ENCODE assay signal across 1 cellular context in the genomic region with DNA sequence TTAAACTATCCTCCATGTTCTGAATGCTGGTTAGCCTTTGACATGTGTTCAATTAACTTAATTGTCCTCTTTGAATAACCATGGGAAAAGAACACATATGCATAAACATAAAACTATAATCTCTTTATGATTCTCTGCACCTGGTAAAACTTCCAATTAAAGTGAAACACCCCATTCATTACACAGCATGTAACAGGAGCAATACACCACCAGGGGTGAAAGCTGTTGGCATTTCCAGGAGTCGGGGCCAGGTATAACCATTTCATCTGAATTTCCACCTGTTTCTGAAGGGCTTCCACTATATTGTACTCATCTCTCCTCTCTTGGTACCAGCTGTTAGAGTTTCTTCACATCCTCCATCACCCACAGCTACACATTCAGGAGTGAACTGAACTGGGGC.
TF ChIP-seq lines count a peak whose summit lies in the region.

No MANE protein-coding gene starts in this region.

TF ChIP-seq in GM23338, 12 proteins besides CTCF, POLR2A, EP300 and RAD21 (continued from another document):
- no peak for TF ChIP-seq ZNF114 (CRISPR knock-in tag; IDR thresholded peaks at IDR 0.05)
- no peak for TF ChIP-seq NANOG (IDR thresholded peaks at IDR 0.05; ENCODE audit: borderline replicate concordance)
- TF ChIP-seq, protein P1, sequence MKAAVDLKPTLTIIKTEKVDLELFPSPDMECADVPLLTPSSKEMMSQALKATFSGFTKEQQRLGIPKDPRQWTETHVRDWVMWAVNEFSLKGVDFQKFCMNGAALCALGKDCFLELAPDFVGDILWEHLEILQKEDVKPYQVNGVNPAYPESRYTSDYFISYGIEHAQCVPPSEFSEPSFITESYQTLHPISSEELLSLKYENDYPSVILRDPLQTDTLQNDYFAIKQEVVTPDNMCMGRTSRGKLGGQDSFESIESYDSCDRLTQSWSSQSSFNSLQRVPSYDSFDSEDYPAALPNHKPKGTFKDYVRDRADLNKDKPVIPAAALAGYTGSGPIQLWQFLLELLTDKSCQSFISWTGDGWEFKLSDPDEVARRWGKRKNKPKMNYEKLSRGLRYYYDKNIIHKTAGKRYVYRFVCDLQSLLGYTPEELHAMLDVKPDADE (IDR thresholded peaks at IDR 0.05), result no peak
